1 cellular context compared by ENCODE assay signal in the genomic region with DNA sequence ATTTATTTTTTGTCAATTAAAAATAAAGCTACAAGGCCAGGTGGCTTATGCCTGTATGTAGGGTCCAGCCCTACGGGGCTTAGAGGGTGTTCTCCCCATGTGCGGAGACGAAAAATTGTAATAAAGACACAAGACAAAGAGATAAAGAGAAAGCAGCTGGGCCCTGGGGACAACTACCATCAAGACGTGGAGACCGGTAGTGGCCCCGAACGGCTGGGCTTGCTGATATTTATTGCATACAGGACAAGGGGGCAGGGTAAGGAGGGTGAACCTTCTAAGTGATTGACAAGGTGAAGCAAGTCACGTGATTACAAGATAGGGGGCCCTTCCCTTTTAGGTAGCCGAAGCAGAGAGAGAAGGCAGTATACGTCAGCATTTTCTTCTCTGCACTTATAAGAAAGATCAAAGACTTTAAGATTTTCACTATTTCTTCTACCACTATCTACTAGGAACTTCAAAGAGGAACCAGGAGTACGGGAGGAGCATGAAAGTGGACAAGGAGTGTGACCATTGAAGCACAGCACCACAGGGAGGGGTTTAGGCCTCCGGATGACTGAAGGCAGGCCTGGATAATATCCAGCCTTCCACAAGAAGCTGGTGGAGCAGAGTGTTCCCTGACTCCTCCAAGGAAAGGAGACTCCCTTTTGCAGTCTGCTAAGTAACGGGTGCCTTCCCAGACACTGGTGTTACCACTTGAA. TPM values are rescaled to one million over a fixed set of nuclear protein-coding genes. Genes with fewer than 3 reads are reported as not detected.
"Had no signal": no experiment of that assay in that cellular context is flagged by ENCODE, and none has a peak within 500 bp of the region (broad histone marks: within the 10 kb centered on the region; RNA-seq: fewer than 3 reads in every experiment).

No MANE protein-coding gene starts in this region.

RNA-seq across cellular contexts. Expression of a gene that starts 19.8 kb away (rescaled TPM):
- total RNA-seq: natural killer cell treated with Interleukin-12 subunit alpha and Interleukin-12 subunit beta and Interleukin-15 and Interleukin-18, amount 100 ng/mL, for 72 hours had no signal
